Comparison of ENCODE assay signal across 8 cellular contexts in genomic region chrX:115616943-115617563, GRCh38. TPM values are rescaled to one million over a fixed set of nuclear protein-coding genes. Genes with fewer than 3 reads are reported as not detected.
DNase-seq lines count a peak whose midpoint lies in the region; ATAC-seq and TF ChIP-seq lines count a peak whose summit lies in the region.

No MANE protein-coding gene starts in this region.

- H3K9me3 ChIP-seq in iPS-20b (ENCODE audit: insufficient read depth, low read depth, low read length), result no peaks in the 10 kb centered on the region

- BruUV-seq in Calu3 (replicated peaks; lab: Mats Ljungman, UMichigan), result no TSS peak

- peaks cover 17% of the 10 kb centered on the region for H3K4me1 ChIP-seq in iPS-20b (ENCODE audit: insufficient read depth, low read length)

- H3K27ac ChIP-seq in iPS-20b (ENCODE audit: low read length), result no peak overlapping the region

- DNase-seq in RPMI7951 (ENCODE audit: low read depth) (peak; percentile 78), NCI-H2081 treated with DMSO at 0.1 percent for 48 hours (lab: John Stamatoyannopoulos, UW) (no peak), Calu3 (no peak), NCI-H2171 (lab: John Stamatoyannopoulos, UW) (no peak)
- no peak for DNase-seq in activated naive CD4-positive, alpha-beta T cell treated with anti-CD3 and anti-CD28 coated beads, Interleukin-2, amount 50 U/mL, for 16 hours

- H3K27ac Mint-ChIP-seq in Calu3 (ENCODE audit: unreplicated experiment), result no peak overlapping the region

- peaks cover 13% of the 10 kb centered on the region for H3K4me1 Mint-ChIP-seq in Calu3 (ENCODE audit: low read depth, unreplicated experiment)

- TF ChIP-seq CTCF in Calu3 (IDR thresholded peaks at IDR 0.05; ENCODE audit: unreplicated experiment), result no peak

- H3K27me3 ChIP-seq in iPS-20b (ENCODE audit: insufficient read depth, low read length), result no peaks in the 10 kb centered on the region

- no peak overlapping the region for H3K4me3 ChIP-seq in iPS-20b (ENCODE audit: low read length)

- peaks cover 7% of the 10 kb centered on the region; the same call in 1 of the 2 replicates for H3K36me3 ChIP-seq in iPS-20b (ENCODE audit: insufficient read depth, low read depth, low read length)

- H3K4me3 Mint-ChIP-seq in Calu3 (ENCODE audit: low read depth, unreplicated experiment), result no peak overlapping the region

- CTCF ChIA-PET in Calu3 (lab: Charles Lee), result no interaction called here

- H3K9me3 Mint-ChIP-seq in Calu3 (ENCODE audit: low read depth, unreplicated experiment), result no peaks in the 10 kb centered on the region

- H3K9ac ChIP-seq in iPS-20b (ENCODE audit: low read depth, low read length), result peak overlapping the region; percentile 21; the same call in 1 of the 2 replicates

- peaks cover 6% of the 10 kb centered on the region for H3K36me3 Mint-ChIP-seq in Calu3 (ENCODE audit: insufficient read depth, unreplicated experiment)

- ATAC-seq in GM18508 (IDR thresholded peaks at IDR 0.05; ENCODE audit: insufficient read depth, unreplicated experiment), result peak; percentile 91
- peak; percentile 72 for ATAC-seq in HG02588 (IDR thresholded peaks at IDR 0.05; ENCODE audit: unreplicated experiment)

- intact Hi-C loops in Calu3 (cut with micrococcal nuclease; ENCODE audit: unreplicated experiment), result loop anchor here (5.0 to 10.0 kb wide), 2 partner anchors 35 to 52 kb away; partner anchors contain the start of gene PLS3

- H3K27me3 Mint-ChIP-seq in Calu3 (ENCODE audit: unreplicated experiment), result no peaks in the 10 kb centered on the region

RNA-seq across cellular contexts. Expression of gene PLS3, which starts 56.1 kb away (rescaled TPM):
- total RNA-seq in RPMI7951 (2014; rRNA removed; shearing (Covaris generic)), result 83.9 and 116 TPM in 2 replicates
- total RNA-seq in Calu3 (2022), result 169 and 174 TPM in 2 replicates
